ENCODE assay signal across 17 cellular contexts in genomic region chrX:97504435-97504834, GRCh38.
DNase-seq lines count a peak whose midpoint lies in the region; ATAC-seq and TF ChIP-seq lines count a peak whose summit lies in the region.
"Had no signal": no experiment of that assay in that cellular context is flagged by ENCODE, and none has a peak within 500 bp of the region (broad histone marks: within the 10 kb centered on the region; RNA-seq: fewer than 3 reads in every experiment).

No MANE protein-coding gene starts in this region.

- TF ChIP-seq CTCF in CD4-positive, alpha-beta T cell (IDR thresholded peaks at IDR 0.05), result no peak

- no peaks in the 10 kb centered on the region for H3K4me1 ChIP-seq in NT2/D1 (ENCODE audit: insufficient read depth, insufficient read length)
- H3K4me1 ChIP-seq: BLaER1 had no signal

- H3K9me3 ChIP-seq in NT2/D1 (ENCODE audit: insufficient read depth, low read length), result no peaks in the 10 kb centered on the region; the same call in 1 of the 2 replicates
- no peaks in the 10 kb centered on the region for H3K9me3 ChIP-seq in CD4-positive, alpha-beta T cell (ENCODE audit: control insufficient read depth, low read length)
- H3K9me3 ChIP-seq: BLaER1 had no signal

- peak; percentile 1 for DNase-seq in NCI-H82 (lab: John Stamatoyannopoulos, UW)
- no peak for DNase-seq in NCI-H82 treated with DMSO at 0.1 percent for 48 hours (lab: John Stamatoyannopoulos, UW; ENCODE audit: unreplicated experiment)
- DNase-seq in NT2/D1 (ENCODE audit: low read depth, low spot score), result peak; percentile 56
- DNase-seq in iPS DF 19.7 (ENCODE audit: low read depth, low spot score), result peak; percentile 9
- no peak for DNase-seq in CD4-positive, alpha-beta T cell
- DNase-seq in NCI-H2107 (lab: John Stamatoyannopoulos, UW), result no peak
- DNase-seq: 8988T; AML-193; Calu3; CD4-positive, CD25-positive, alpha-beta regulatory T cell; GF-D8; H7; HFFc6; IMR-90; KBM-7 had no signal

- H3K4me3 ChIP-seq in NT2/D1 (ENCODE audit: insufficient read length, low read depth), result no peak overlapping the region
- H3K4me3 ChIP-seq: BLaER1 had no signal

- intact Hi-C loops in CD4-positive, alpha-beta T cell (cut with DNase I, micrococcal nuclease), result no loop called here

- H3K27me3 ChIP-seq in NT2/D1 (ENCODE audit: insufficient read depth, insufficient read length), result no peaks in the 10 kb centered on the region
- no peaks in the 10 kb centered on the region for H3K27me3 ChIP-seq in CD4-positive, alpha-beta T cell (ENCODE audit: control insufficient read depth, insufficient read depth, low read length)

- no peak overlapping the region for H3K27ac ChIP-seq in CD4-positive, alpha-beta T cell (ENCODE audit: low read depth, low read length)
- H3K27ac ChIP-seq: BLaER1 had no signal

- no peak overlapping the region for H3K4me3 Mint-ChIP-seq in CD4-positive, alpha-beta T cell
- H3K4me3 Mint-ChIP-seq: CD4-positive, CD25-positive, alpha-beta regulatory T cell; HFFc6 had no signal

- no peaks in the 10 kb centered on the region for H3K36me3 Mint-ChIP-seq in CD4-positive, alpha-beta T cell (ENCODE audit: low read depth)
- H3K36me3 Mint-ChIP-seq: CD4-positive, CD25-positive, alpha-beta regulatory T cell had no signal

- H3K9ac ChIP-seq in NT2/D1 (ENCODE audit: insufficient read length, low read depth), result no peak overlapping the region
- H3K9ac ChIP-seq: BLaER1 had no signal

- POLR2A ChIA-PET in CD4-positive, alpha-beta T cell (lab: Charles Lee), result no interaction called here

- no peaks in the 10 kb centered on the region for H3K27me3 Mint-ChIP-seq in CD4-positive, alpha-beta T cell
- H3K27me3 Mint-ChIP-seq: CD4-positive, CD25-positive, alpha-beta regulatory T cell had no signal

- H3K4me1 Mint-ChIP-seq in CD4-positive, alpha-beta T cell (ENCODE audit: low read depth), result no peaks in the 10 kb centered on the region
- H3K4me1 Mint-ChIP-seq: CD4-positive, CD25-positive, alpha-beta regulatory T cell had no signal

- ATAC-seq in GM21825 (IDR thresholded peaks at IDR 0.05; ENCODE audit: unreplicated experiment), result no peak
- ATAC-seq in CD4-positive, alpha-beta T cell (ENCODE audit: poor library complexity), result no peak

- no peak overlapping the region for H3K27ac Mint-ChIP-seq in CD4-positive, alpha-beta T cell
- H3K27ac Mint-ChIP-seq: CD4-positive, CD25-positive, alpha-beta regulatory T cell; HFFc6 had no signal

- CTCF ChIA-PET in CD4-positive, alpha-beta T cell (lab: Charles Lee), result no interaction called here

- H3K9me3 Mint-ChIP-seq in CD4-positive, alpha-beta T cell, result no peaks in the 10 kb centered on the region
- H3K9me3 Mint-ChIP-seq: CD4-positive, CD25-positive, alpha-beta regulatory T cell; HFFc6 had no signal

- H3K36me3 ChIP-seq in NT2/D1 (ENCODE audit: insufficient read depth, insufficient read length, low read length), result no peaks in the 10 kb centered on the region
- H3K36me3 ChIP-seq: BLaER1 had no signal

Comparison
In these comparisons a context has a peak if more than half of its experiments do, and no peak if none do; other contexts are left out.
1. DNase-seq: peak in NCI-H82 (single experiment), NT2/D1 (single experiment) and iPS DF 19.7 (single experiment); none in NCI-H82 treated with DMSO at 0.1 percent for 48 hours (single experiment), CD4-positive, alpha-beta T cell (0 of 10) and NCI-H2107 (single experiment).